19 cellular contexts compared by ENCODE assay signal in the genomic region with DNA sequence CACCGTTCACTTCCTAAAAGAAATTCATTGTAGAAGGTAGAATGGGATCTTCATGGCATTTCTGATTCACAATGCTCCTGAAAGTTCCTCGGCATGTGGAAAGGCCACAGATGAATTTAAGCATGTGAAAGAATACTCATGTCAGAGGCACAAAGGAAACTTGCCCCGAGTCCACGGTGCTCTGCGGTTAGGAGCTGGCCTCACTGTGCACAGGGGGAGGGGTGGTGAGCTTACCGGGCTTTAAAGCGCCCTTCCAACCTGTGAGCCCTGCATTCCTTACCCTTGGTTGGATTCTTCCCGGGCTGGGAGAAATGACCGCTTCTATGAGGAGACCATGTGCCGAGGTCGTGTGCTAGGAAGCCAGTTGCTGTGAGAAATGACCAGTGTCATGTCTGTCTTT. TPM values are rescaled to one million over a fixed set of nuclear protein-coding genes. Genes with fewer than 3 reads are reported as not detected.
"Had no signal": no experiment of that assay in that cellular context is flagged by ENCODE, and none has a peak within 500 bp of the region (broad histone marks: within the 10 kb centered on the region; RNA-seq: fewer than 3 reads in every experiment).

No MANE protein-coding gene starts in this region.

- H3K36me3 Mint-ChIP-seq: activated naive CD8-positive, alpha-beta T cell treated with anti-CD3 and anti-CD28 coated beads, Interleukin-2, amount 10 ng/mL, durations not matched to agents 7 days and 5 days; memory B cell; naive thymus-derived CD4-positive, alpha-beta T cell had no signal

- H3K9me3 ChIP-seq: mucosa of descending colon, psoas muscle, sigmoid colon had no signal

- H3K27me3 Mint-ChIP-seq: memory B cell; stimulated activated naive CD8-positive, alpha-beta T cell treated with anti-CD3 and anti-CD28 coated beads, Interleukin-15, amount 100 ng/mL, for 72 hours had no signal

- H3K27ac Mint-ChIP-seq: activated naive CD8-positive, alpha-beta T cell treated with anti-CD3 and anti-CD28 coated beads, Interleukin-2, amount 10 ng/mL, durations not matched to agents 7 days and 5 days; naive thymus-derived CD4-positive, alpha-beta T cell; stimulated activated naive CD8-positive, alpha-beta T cell treated with anti-CD3 and anti-CD28 coated beads, Interleukin-15, amount 100 ng/mL, for 72 hours had no signal

- DNase-seq: activated naive CD4-positive, alpha-beta T cell; activated naive CD8-positive, alpha-beta T cell treated with anti-CD3 and anti-CD28 coated beads, Interleukin-2, amount 10 ng/mL, durations not matched to agents 7 days and 5 days; dorsolateral prefrontal cortex; left ventricle myocardium superior; mucosa of descending colon; naive thymus-derived CD4-positive, alpha-beta T cell; psoas muscle; sigmoid colon; stimulated activated CD4-positive, alpha-beta T cell treated with anti-CD3 and anti-CD28 coated beads, Interleukin-1b, Interleukin-23, amount 100 ng/mL, for 48 hours; stimulated activated naive CD8-positive, alpha-beta T cell treated with anti-CD3 and anti-CD28 coated beads, Interleukin-15, amount 100 ng/mL, for 72 hours; T-helper 2 cell had no signal

- H3K4me1 ChIP-seq: psoas muscle, sigmoid colon had no signal

- H3K4me3 Mint-ChIP-seq: activated naive CD8-positive, alpha-beta T cell treated with anti-CD3 and anti-CD28 coated beads, Interleukin-2, amount 10 ng/mL, durations not matched to agents 7 days and 5 days; naive thymus-derived CD4-positive, alpha-beta T cell; stimulated activated naive CD8-positive, alpha-beta T cell treated with anti-CD3 and anti-CD28 coated beads, Interleukin-15, amount 100 ng/mL, for 72 hours had no signal

- H3K27me3 ChIP-seq: hepatocyte, sigmoid colon had no signal

- H3K27ac ChIP-seq: dorsolateral prefrontal cortex, hepatocyte, psoas muscle, sigmoid colon had no signal

- H3K36me3 ChIP-seq: sigmoid colon had no signal

- H2AFZ ChIP-seq: hepatocyte had no signal

- H3K9me3 Mint-ChIP-seq: activated naive CD8-positive, alpha-beta T cell treated with anti-CD3 and anti-CD28 coated beads, Interleukin-2, amount 10 ng/mL, durations not matched to agents 7 days and 5 days; memory B cell; naive thymus-derived CD4-positive, alpha-beta T cell; stimulated activated naive CD8-positive, alpha-beta T cell treated with anti-CD3 and anti-CD28 coated beads, Interleukin-15, amount 100 ng/mL, for 72 hours had no signal

- FAIRE-seq: endometrium, keratinocyte had no signal

- H3K79me2 ChIP-seq: hepatocyte had no signal

- H3K4me2 ChIP-seq: hepatocyte had no signal

- H3K4me3 ChIP-seq: dorsolateral prefrontal cortex, hepatocyte, mucosa of descending colon, psoas muscle, sigmoid colon had no signal

RNA-seq across cellular contexts. Expression of a gene that starts 9.3 kb away (rescaled TPM):
- total RNA-seq: esophagus mucosa, hepatocyte, mucosa of descending colon, ureter had no signal
- polyA plus RNA-seq: keratinocyte had no signal

RNA-seq across cellular contexts. Expression of a gene that starts 10.0 kb away (rescaled TPM):
- total RNA-seq: activated CD8-positive, alpha-beta memory T cell treated with anti-CD3 and anti-CD28 coated beads for 36 hours; activated naive CD8-positive, alpha-beta T cell treated with anti-CD3 and anti-CD28 coated beads, Interleukin-2, amount 10 ng/mL, durations not matched to agents 7 days and 5 days; dorsolateral prefrontal cortex; esophagus mucosa; hepatocyte; left ventricle myocardium superior; mucosa of descending colon; naive thymus-derived CD4-positive, alpha-beta T cell; omental fat pad; psoas muscle; sigmoid colon; ureter had no signal
- polyA plus RNA-seq: hepatocyte; keratinocyte; naive thymus-derived CD4-positive, alpha-beta T cell; psoas muscle; sigmoid colon had no signal

RNA-seq across cellular contexts. Expression of a gene that starts 47.5 kb away (rescaled TPM):
- total RNA-seq: activated CD8-positive, alpha-beta memory T cell treated with anti-CD3 and anti-CD28 coated beads for 36 hours; activated naive CD8-positive, alpha-beta T cell treated with anti-CD3 and anti-CD28 coated beads, Interleukin-2, amount 10 ng/mL, durations not matched to agents 7 days and 5 days; dorsolateral prefrontal cortex; esophagus mucosa; hepatocyte; left ventricle myocardium superior; mucosa of descending colon; naive thymus-derived CD4-positive, alpha-beta T cell; omental fat pad; psoas muscle; ureter had no signal
- polyA plus RNA-seq: hepatocyte; keratinocyte; naive thymus-derived CD4-positive, alpha-beta T cell; psoas muscle; sigmoid colon had no signal
